Comparison of ENCODE assay signal across 11 cellular contexts in the genomic region with DNA sequence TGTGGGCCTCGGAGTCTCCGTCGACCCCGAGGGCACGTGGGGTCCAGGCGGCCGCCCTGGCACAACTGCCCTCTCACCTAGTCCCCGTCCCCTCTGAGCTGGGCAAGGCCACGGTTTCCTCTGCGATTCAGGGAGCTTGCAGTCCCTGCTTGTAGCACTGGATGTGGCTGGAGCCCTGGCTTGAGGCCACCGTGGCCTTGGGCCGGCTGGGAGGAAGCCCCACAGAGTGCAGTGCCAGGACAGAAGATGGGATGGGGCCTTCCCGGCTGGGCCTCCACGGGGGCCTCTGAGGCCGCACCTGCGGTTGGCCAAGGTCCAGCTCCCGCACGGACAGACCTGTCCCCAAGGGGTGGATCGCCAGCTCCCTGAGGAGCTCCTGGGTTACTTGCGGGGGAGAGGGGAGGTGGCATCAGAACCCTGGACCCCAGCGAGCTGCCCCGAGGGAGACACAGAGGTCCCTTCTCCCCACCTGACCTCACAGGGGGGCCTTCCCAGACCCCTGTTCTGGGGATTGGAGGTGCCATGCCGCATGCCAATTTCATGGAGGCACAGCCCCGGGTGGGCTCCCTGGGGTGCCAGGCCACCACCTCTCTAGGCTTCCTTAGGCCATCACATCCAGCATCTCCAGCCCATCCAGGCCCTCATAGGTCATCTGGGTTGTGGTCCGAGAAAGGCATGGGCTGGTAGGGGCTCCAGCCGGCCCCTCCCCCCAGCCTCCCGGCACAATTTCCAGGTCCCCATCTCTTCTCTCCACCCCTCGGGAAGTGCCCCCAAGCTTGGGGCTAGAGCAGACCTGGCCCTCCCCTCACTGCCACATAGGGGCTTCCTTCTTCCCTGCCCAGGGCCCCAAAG.
DNase-seq lines count a peak whose midpoint lies in the region; ATAC-seq, FAIRE-seq and TF ChIP-seq lines count a peak whose summit lies in the region.
"Had no signal": no experiment of that assay in that cellular context is flagged by ENCODE, and none has a peak within 500 bp of the region (broad histone marks: within the 10 kb centered on the region; RNA-seq: fewer than 3 reads in every experiment).

No MANE protein-coding gene starts in this region.

- ATAC-seq in natural killer cell: no peak
- ATAC-seq in natural killer cell treated with Interleukin-12 subunit alpha and Interleukin-12 subunit beta and Interleukin-15 and Interleukin-18, amount 100 ng/mL, for 72 hours: no peak

- H3K23me2 ChIP-seq in H1 (ENCODE audit: low read depth, low read length): no peaks in the 10 kb centered on the region; the same call in 1 of the 2 replicates

- CTCF ChIA-PET in H1 (lab: Charles Lee; ENCODE audit: partially characterized antibody): interaction anchor here (0.7 to 4.1 kb wide), 14 partner anchors 11 to 1142 kb away, joined by 3 to 23 read pairs (median 4); a partner anchor contains a TSS

- H3K27me3 Mint-ChIP-seq in natural killer cell (ENCODE audit: low read depth in 2 of 2) (no peaks in the 10 kb centered on the region), progenitor cell of endocrine pancreas (no peaks in the 10 kb centered on the region)
- no peaks in the 10 kb centered on the region for H3K27me3 Mint-ChIP-seq in natural killer cell treated with Interleukin-12 subunit alpha and Interleukin-12 subunit beta and Interleukin-15 and Interleukin-18, amount 100 ng/mL, for 72 hours

- H2BK15ac ChIP-seq in H1 (ENCODE audit: low read length): no peak overlapping the region
- peak overlapping the region; percentile 98 for H2BK15ac ChIP-seq in neuronal stem cell (ENCODE audit: low read length)

- H3K27me3 ChIP-seq in H1 (replicated peaks in 1 of 4; ENCODE audit: control insufficient read depth in 3 of 4, extremely low read depth in 1 of 4, insufficient read depth in 3 of 4, low read length in 3 of 4): no peaks in the 10 kb centered on the region
- H3K27me3 ChIP-seq in neuronal stem cell (ENCODE audit: control insufficient read depth in 3 of 3, insufficient read depth in 3 of 3, low read depth in 1 of 3, low read length in 3 of 3): no peaks in the 10 kb centered on the region
- H3K27me3 ChIP-seq in vagina: no peaks in the 10 kb centered on the region

- no peak overlapping the region for H3K56ac ChIP-seq in H1 (replicated peaks; ENCODE audit: insufficient read length, low read depth, low read length)

- no peak overlapping the region for H2BK20ac ChIP-seq in H1 (ENCODE audit: low read length)

- TF ChIP-seq POLR2A in H1 (IDR thresholded peaks at IDR 0.05; ENCODE audit: control extremely low read depth in 1 of 2, low read depth in 2 of 2, low read length in 2 of 2): no peak
- no peak for TF ChIP-seq POLR2A in vagina (IDR thresholded peaks at IDR 0.05)

- H3K36me3 ChIP-seq in H1 (ENCODE audit: control insufficient read depth in 2 of 4, insufficient read depth in 4 of 4, low read length in 3 of 4) (peaks cover 6 to 27% (median 19%) of the 10 kb centered on the region in 4 experiments; a peak in 5 of 8 replicates), neuronal stem cell (replicated peaks in 1 of 2; ENCODE audit: control insufficient read depth in 2 of 2, insufficient read depth in 2 of 2, low read length in 2 of 2) (peaks cover 21 to 35% of the 10 kb centered on the region in 2 donors), vagina (peaks cover 0 to 38% of the 10 kb centered on the region in 2 donors)

- no peak overlapping the region for H3K4me3 Mint-ChIP-seq in natural killer cell
- no peak overlapping the region for H3K4me3 Mint-ChIP-seq in natural killer cell treated with Interleukin-12 subunit alpha and Interleukin-12 subunit beta and Interleukin-15 and Interleukin-18, amount 100 ng/mL, for 72 hours
- H3K4me3 Mint-ChIP-seq in progenitor cell of endocrine pancreas (ENCODE audit: low read depth): no peak overlapping the region

- H3K27ac ChIP-seq in H1 (ENCODE audit: low read depth, low read length) (no peak overlapping the region), neuronal stem cell (replicated peaks; ENCODE audit: low read length) (peak overlapping the region; percentile 51), vagina (peak overlapping the region; percentile 96)

- intact Hi-C loops in natural killer cell (cut with micrococcal nuclease) (no loop called here), vagina (cut with DNase I) (no loop called here)

- no peaks in the 10 kb centered on the region for H3K9me3 ChIP-seq in H1 (ENCODE audit: insufficient read depth in 2 of 2, low read depth in 1 of 2, low read length in 1 of 2)
- no peaks in the 10 kb centered on the region for H3K9me3 ChIP-seq in neuronal stem cell (replicated peaks in 1 of 2; ENCODE audit: control insufficient read depth in 2 of 2, insufficient read depth in 1 of 2, low read depth in 1 of 2, low read length in 2 of 2)
- H3K9me3 ChIP-seq in vagina: no peaks in the 10 kb centered on the region

- WGBS in H1 (ENCODE audit: extremely low coverage in 1 of 2, insufficient coverage in 1 of 2, insufficient read length in 1 of 2, insufficient replicate concordance in 2 of 2, low coverage in 1 of 2, low lambda C conversion rate in 2 of 2, missing lambda C conversion rate in 1 of 2), 2 experiments: 88% methylated on average over 26 of the region's 28 CpGs; no CpG with 5 or more reads in 1 of the 2 experiments
- no CpG with 5 or more reads among the region's 28 CpGs for WGBS in neuronal stem cell (ENCODE audit: extremely low coverage in 2 of 2, insufficient read length in 2 of 2, insufficient replicate concordance in 1 of 2), 2 donors

- H3K4ac ChIP-seq in H1 (replicated peaks; ENCODE audit: insufficient read length, low read depth, low read length) (no peak overlapping the region), neuronal stem cell (ENCODE audit: low read length) (no peak overlapping the region)

- H3K79me1 ChIP-seq in H1 (ENCODE audit: low read depth, low read length) (peaks cover 3% of the 10 kb centered on the region; the same call in 1 of the 2 replicates), neuronal stem cell (ENCODE audit: low read depth, low read length) (peaks cover 17% of the 10 kb centered on the region)

- no peak overlapping the region for H2AFZ ChIP-seq in H1 (ENCODE audit: low read length)
- H2AFZ ChIP-seq in neuronal stem cell (ENCODE audit: low read length): no peak overlapping the region

- H3K27ac Mint-ChIP-seq in natural killer cell (peak overlapping the region; percentile 63 to 80), progenitor cell of endocrine pancreas (no peak overlapping the region)
- no peak overlapping the region for H3K27ac Mint-ChIP-seq in natural killer cell treated with Interleukin-12 subunit alpha and Interleukin-12 subunit beta and Interleukin-15 and Interleukin-18, amount 100 ng/mL, for 72 hours

- H4K8ac ChIP-seq in H1 (ENCODE audit: extremely low read depth, insufficient read depth, low read length) (no peak overlapping the region), neuronal stem cell (ENCODE audit: low read depth, low read length) (no peak overlapping the region)

- H2BK120ac ChIP-seq in H1 (replicated peaks; ENCODE audit: low read depth, low read length): no peak overlapping the region
- H2BK120ac ChIP-seq in neuronal stem cell (ENCODE audit: low read depth, low read length): peak overlapping the region; percentile 47

- H3K79me2 ChIP-seq in H1 (ENCODE audit: control insufficient read depth in 1 of 2, insufficient read depth in 2 of 2, low read length in 2 of 2): no peaks in the 10 kb centered on the region

- TF ChIP-seq CTCF in natural killer cell (IDR thresholded peaks at IDR 0.05) (no peak), H1 (IDR thresholded peaks at IDR 0.05; ENCODE audit: control extremely low read depth in 1 of 3, insufficient read depth in 1 of 3, low read depth in 1 of 3, low read length in 3 of 3) (no peak), vagina (IDR thresholded peaks at IDR 0.05) (no peak), progenitor cell of endocrine pancreas (IDR thresholded peaks at IDR 0.05; ENCODE audit: unreplicated experiment) (no peak)

- peak overlapping the region; percentile 71; the same call in 1 of the 2 replicates for H3K18ac ChIP-seq in H1 (ENCODE audit: extremely low read depth, low read length)
- peak overlapping the region; percentile 97 for H3K18ac ChIP-seq in neuronal stem cell (ENCODE audit: low read length)

- H4K5ac ChIP-seq in H1 (ENCODE audit: insufficient read length, low read depth, low read length): no peak overlapping the region

- 0 out of 2 replicates have a peak overlapping the region, but pooled peaks have one; percentile 33 for H2BK12ac ChIP-seq in H1 (ENCODE audit: low read depth, low read length)
- H2BK12ac ChIP-seq in neuronal stem cell (ENCODE audit: low read length): no peak overlapping the region

- H3K9ac ChIP-seq in H1 (replicated peaks in 1 of 4; ENCODE audit: extremely low read depth in 1 of 4, low read depth in 3 of 4, low read length in 3 of 4): no peak overlapping the region
- peak overlapping the region; percentile 70 for H3K9ac ChIP-seq in neuronal stem cell (ENCODE audit: low read depth, low read length, poor library complexity)

- FAIRE-seq in H1 (lab: Jason Lieb, UNC): no peak
- no peak for FAIRE-seq in HTR-8/SVneo (lab: Jason Lieb, UNC)

- H3K4me1 Mint-ChIP-seq in natural killer cell: peaks cover 4 to 18% of the 10 kb centered on the region in 2 donors
- peaks cover 0 to 4% of the 10 kb centered on the region in 2 donors for H3K4me1 Mint-ChIP-seq in natural killer cell treated with Interleukin-12 subunit alpha and Interleukin-12 subunit beta and Interleukin-15 and Interleukin-18, amount 100 ng/mL, for 72 hours (ENCODE audit: low read depth in 2 of 2)
- peaks cover under 1% of the 10 kb centered on the region for H3K4me1 Mint-ChIP-seq in progenitor cell of endocrine pancreas (ENCODE audit: low read depth)

- peaks cover 2 to 5% of the 10 kb centered on the region in 2 experiments for H4K20me1 ChIP-seq in H1 (replicated peaks in 1 of 2; ENCODE audit: control insufficient read depth in 1 of 2, insufficient read depth in 2 of 2, low read length in 2 of 2)

- H2BK5ac ChIP-seq in H1 (ENCODE audit: low read depth, low read length) (no peak overlapping the region; the same call in none of the 2 replicates), neuronal stem cell (ENCODE audit: low read length) (peak overlapping the region; percentile 87)

- H4K91ac ChIP-seq in H1 (replicated peaks; ENCODE audit: insufficient read length, low read length) (no peak overlapping the region), neuronal stem cell (ENCODE audit: low read depth, low read length, poor library complexity) (no peak overlapping the region)

- H3K14ac ChIP-seq in H1 (ENCODE audit: insufficient read length): no peak overlapping the region
- H3K14ac ChIP-seq in neuronal stem cell (ENCODE audit: low read length): peak overlapping the region; percentile 94

- H3K9me3 Mint-ChIP-seq in natural killer cell (no peaks in the 10 kb centered on the region), progenitor cell of endocrine pancreas (ENCODE audit: low read depth) (no peaks in the 10 kb centered on the region)
- no peaks in the 10 kb centered on the region for H3K9me3 Mint-ChIP-seq in natural killer cell treated with Interleukin-12 subunit alpha and Interleukin-12 subunit beta and Interleukin-15 and Interleukin-18, amount 100 ng/mL, for 72 hours
- H3K9me3 Mint-ChIP-seq: activated naive CD4-positive, alpha-beta T cell treated with anti-CD3 and anti-CD28 coated beads, Interleukin-2, amount 50 U/mL, for 72 hours had no signal

- H3K4me3 ChIP-seq in H1 (ENCODE audit: extremely low read depth in 1 of 4, insufficient read depth in 2 of 4, low read depth in 3 of 4, low read length in 4 of 4): no peak overlapping the region
- no peak overlapping the region for H3K4me3 ChIP-seq in neuronal stem cell (ENCODE audit: low read length in 2 of 2)
- H3K4me3 ChIP-seq in vagina: no peak overlapping the region

- H2AK5ac ChIP-seq in H1 (ENCODE audit: low read depth, low read length): peak overlapping the region; percentile 72; the same call in 1 of the 2 replicates
- peak overlapping the region; percentile 99 for H2AK5ac ChIP-seq in neuronal stem cell (ENCODE audit: low read depth, low read length)

- POLR2A ChIA-PET in H1 (lab: Charles Lee; ENCODE audit: partially characterized antibody): interaction anchor here (0.7 to 2.0 kb wide), 4 partner anchors 39 to 106 kb away, joined by 3 to 5 read pairs (median 4); no protein-coding TSS in a partner anchor

- H3K4me1 ChIP-seq in H1 (replicated peaks in 1 of 4; ENCODE audit: control insufficient read depth in 3 of 4, insufficient read depth in 4 of 4, low read length in 3 of 4) (peaks cover 4 to 30% (median 20%) of the 10 kb centered on the region in 4 experiments), neuronal stem cell (ENCODE audit: control insufficient read depth in 2 of 2, insufficient read depth in 1 of 2, low read depth in 1 of 2, low read length in 2 of 2) (peaks cover 28 to 35% of the 10 kb centered on the region in 2 donors), vagina (peaks cover 54% of the 10 kb centered on the region)

- no peak for DNase-seq in natural killer cell
- no peak for DNase-seq in natural killer cell treated with Interleukin-12 subunit alpha and Interleukin-12 subunit beta and Interleukin-15 and Interleukin-18, amount 100 ng/mL, for 72 hours (ENCODE audit: low spot score)
- no peak for DNase-seq in H1 (ENCODE audit: low read depth in 1 of 2, low spot score in 2 of 2)
- no peak for DNase-seq in neuronal stem cell (ENCODE audit: low spot score)
- DNase-seq in vagina (ENCODE audit: extremely low spot score in 2 of 2): no peak
- no peak for DNase-seq in progenitor cell of endocrine pancreas (ENCODE audit: low spot score, unreplicated experiment)
- DNase-seq in HTR-8/SVneo (ENCODE audit: insufficient read length, low spot score): no peak
- DNase-seq in Ammon's horn (ENCODE audit: low spot score): no peak
- DNase-seq: foreskin melanocyte, NCI-H187 treated with DMSO at 0.1 percent for 48 hours had no signal

- no peak overlapping the region for H3K4me2 ChIP-seq in H1 (ENCODE audit: insufficient read depth in 1 of 2, low read depth in 2 of 2, low read length in 2 of 2)
- no peak overlapping the region for H3K4me2 ChIP-seq in neuronal stem cell (ENCODE audit: insufficient read depth, low read length, poor library complexity, severe bottlenecking)

- H3K23ac ChIP-seq in H1 (ENCODE audit: insufficient read length) (no peak overlapping the region), neuronal stem cell (ENCODE audit: low read depth, low read length, poor library complexity) (peak overlapping the region; percentile 96)

- peaks cover 12% of the 10 kb centered on the region for H3K36me3 Mint-ChIP-seq in natural killer cell
- H3K36me3 Mint-ChIP-seq in natural killer cell treated with Interleukin-12 subunit alpha and Interleukin-12 subunit beta and Interleukin-15 and Interleukin-18, amount 100 ng/mL, for 72 hours: peaks cover 10% of the 10 kb centered on the region
- peaks cover 11% of the 10 kb centered on the region for H3K36me3 Mint-ChIP-seq in progenitor cell of endocrine pancreas (ENCODE audit: insufficient read depth)

- no peak for TF ChIP-seq EP300 in H1 (IDR thresholded peaks at IDR 0.05; ENCODE audit: borderline replicate concordance in 1 of 2, low read depth in 2 of 2, low read length in 2 of 2)

- no peak for TF ChIP-seq RAD21 in H1 (IDR thresholded peaks at IDR 0.05 in 1 of 2, conservative IDR thresholded peaks at IDR 0.05 in 1 of 2; ENCODE audit: low read depth in 2 of 2, low read length in 2 of 2)

Comparison
In these comparisons a context has a peak if more than half of its experiments do, and no peak if none do; other contexts are left out.
1. H3K27ac Mint-ChIP-seq: peak in natural killer cell (2 of 2); none in natural killer cell treated with Interleukin-12 subunit alpha and Interleukin-12 subunit beta and Interleukin-15 and Interleukin-18, amount 100 ng/mL, for 72 hours (0 of 2) and progenitor cell of endocrine pancreas (single experiment).